Comparison of ENCODE assay signal across 13 cellular contexts in the genomic region with DNA sequence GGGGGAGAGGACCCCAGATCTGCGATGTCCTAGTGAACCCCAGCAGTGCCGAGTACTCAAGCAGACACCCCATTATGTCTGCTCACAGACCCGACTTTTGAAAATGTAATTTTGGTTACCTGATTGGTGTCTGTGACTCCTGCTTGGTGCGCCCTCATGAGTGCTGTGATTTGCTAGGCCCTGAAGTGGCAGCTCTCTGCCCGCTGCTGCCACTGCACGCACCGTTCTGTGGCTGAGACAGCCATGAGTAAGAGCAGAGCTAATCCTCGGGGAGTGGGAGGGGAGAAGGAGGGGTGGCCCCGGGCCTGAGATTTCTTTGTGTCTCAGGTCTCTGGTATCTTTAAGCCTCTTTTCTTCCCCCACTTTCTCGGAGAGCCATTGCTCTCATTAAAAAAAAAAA. TPM values are rescaled to one million over a fixed set of nuclear protein-coding genes. Genes with fewer than 3 reads are reported as not detected.
DNase-seq lines count a peak whose midpoint lies in the region; ATAC-seq, FAIRE-seq and TF ChIP-seq lines count a peak whose summit lies in the region.
"Had no signal": no experiment of that assay in that cellular context is flagged by ENCODE, and none has a peak within 500 bp of the region (broad histone marks: within the 10 kb centered on the region; RNA-seq: fewer than 3 reads in every experiment).

No MANE protein-coding gene starts in this region.

- H3K4me3 ChIP-seq in bronchial epithelial cell (ENCODE audit: low read depth, low read length) (no peak overlapping the region), small intestine (ENCODE audit: low read depth in 1 of 2, low read length in 2 of 2) (no peak overlapping the region)
- H3K4me3 ChIP-seq: gastrocnemius medialis had no signal

- H3K36me3 ChIP-seq in bronchial epithelial cell (ENCODE audit: control insufficient read depth, insufficient read depth, low read length), result no peaks in the 10 kb centered on the region
- no peaks in the 10 kb centered on the region for H3K36me3 ChIP-seq in small intestine (ENCODE audit: control insufficient read depth in 2 of 2, insufficient read depth in 2 of 2, low read length in 2 of 2)
- H3K36me3 ChIP-seq: gastrocnemius medialis had no signal

- DNase-seq in AG20443 (ENCODE audit: low spot score), result peak; percentile 58
- DNase-seq in NCI-H82 (lab: John Stamatoyannopoulos, UW), result peak; percentile 86
- peak; percentile 81 for DNase-seq in bronchial epithelial cell (ENCODE audit: low read depth)
- peak; percentile 89 for DNase-seq in kidney tubule cell (ENCODE audit: low spot score)
- no peak for DNase-seq in small intestine
- DNase-seq in stimulated activated naive CD4-positive, alpha-beta T cell (lab: John Stamatoyannopoulos, UW), result no peak
- no peak for DNase-seq in DMS79 treated with DMSO at 0.1 percent for 48 hours (lab: John Stamatoyannopoulos, UW)
- DNase-seq: activated T-cell treated with anti-CD3 and anti-CD28 coated beads, Interleukin-2, amount 50 U/mL, for 4 hours; central memory CD4-positive, alpha-beta T cell; gastrocnemius medialis; Kasumi-1; substantia nigra had no signal

- H3K4me1 ChIP-seq in small intestine (ENCODE audit: control insufficient read depth in 2 of 2, insufficient read depth in 1 of 2, low read depth in 1 of 2, low read length in 1 of 2), result no peaks in the 10 kb centered on the region

- 76 to 90% (median 88%) methylated on average over 10 of the region's 10 CpGs for WGBS in small intestine, 3 donors

- ATAC-seq in GM19035 (IDR thresholded peaks at IDR 0.05; ENCODE audit: unreplicated experiment), result no peak
- ATAC-seq: activated T-cell treated with anti-CD3 and anti-CD28 coated beads, Interleukin-2, amount 50 U/mL, for 4 hours; gastrocnemius medialis had no signal

- no peak overlapping the region for H3K27ac ChIP-seq in small intestine (ENCODE audit: low read depth in 1 of 2, low read length in 1 of 2)
- H3K27ac ChIP-seq: gastrocnemius medialis had no signal

- no peaks in the 10 kb centered on the region for H3K27me3 ChIP-seq in bronchial epithelial cell (ENCODE audit: control insufficient read depth, insufficient read depth, low read length)
- H3K27me3 ChIP-seq in small intestine (ENCODE audit: control insufficient read depth in 2 of 2, insufficient read depth in 2 of 2, low read length in 2 of 2), result no peaks in the 10 kb centered on the region
- H3K27me3 ChIP-seq: gastrocnemius medialis had no signal

- no peak for TF ChIP-seq CTCF in bronchial epithelial cell (IDR thresholded peaks at IDR 0.05; ENCODE audit: insufficient read depth, low read length, severe bottlenecking)

- FAIRE-seq in bronchial epithelial cell (lab: Jason Lieb, UNC) (no peak), small intestine (lab: Jason Lieb, UNC) (no peak)

- H3K9me3 ChIP-seq in small intestine (ENCODE audit: control insufficient read depth, low read depth), result no peaks in the 10 kb centered on the region
- H3K9me3 ChIP-seq: gastrocnemius medialis had no signal

RNA-seq across cellular contexts. Expression of a gene that starts 18.2 kb away (rescaled TPM):
- 8.8 and 15.8 TPM in 2 replicates for total RNA-seq in bronchial epithelial cell
- 1 to 10 TPM in 2 of 3 donors, under 1 TPM in 1; 0.22 to 8.1 (median 1.9) TPM for polyA plus RNA-seq in small intestine

Comparison
In these comparisons a context has a peak if more than half of its experiments do, and no peak if none do; other contexts are left out.
1. DNase-seq: peak in AG20443 (single experiment), NCI-H82 (single experiment), bronchial epithelial cell (single experiment) and kidney tubule cell (single experiment); none in small intestine (single experiment), stimulated activated naive CD4-positive, alpha-beta T cell (0 of 6) and DMS79 treated with DMSO at 0.1 percent for 48 hours (single experiment).